In genomic region chr7:57529931-57530330, GRCh38 we compare ENCODE assay signal across 25 cellular contexts.
"Had no signal": no experiment of that assay in that cellular context is flagged by ENCODE, and none has a peak within 500 bp of the region (broad histone marks: within the 10 kb centered on the region; RNA-seq: fewer than 3 reads in every experiment).

No MANE protein-coding gene starts in this region.

- H3K4me3 ChIP-seq: stomach, suprapubic skin, testis, thoracic aorta, thyroid gland, tibial artery, tibial nerve, transverse colon, upper lobe of left lung, upper lobe of right lung, uterus, vagina had no signal

- H3K9me3 ChIP-seq: suprapubic skin, testis, thoracic aorta, thyroid gland, tibial nerve, transverse colon, uterus, vagina had no signal

- DNase-seq: stimulated activated CD4-positive, alpha-beta T cell treated with anti-CD3 and anti-CD28 coated beads, Interleukin-2, amount 100 ng/mL, for 48 hours; stimulated activated CD4-positive, alpha-beta T cell treated with anti-CD3 and anti-CD28 coated beads, Interleukin-4, amount 100 ng/mL, for 1 hour; stimulated activated CD4-positive, alpha-beta T cell treated with anti-CD3 and anti-CD28 coated beads, Interleukin-4, amount 100 ng/mL, for 24 hours; stimulated activated CD4-positive, alpha-beta T cell treated with anti-CD3 and anti-CD28 coated beads, Interleukin-4, amount 100 ng/mL, for 4 hours; stimulated activated CD8-positive, alpha-beta memory T cell treated with anti-CD3 and anti-CD28 coated beads, Interleukin-4, amount 100 ng/mL, for 48 hours; stimulated activated naive B cell treated with anti-CD40 and anti-IgM and Interleukin-4, amounts not matched to agents 10 μg/mL and 1 μg/mL and 100 μg/mL, for 72 hours; stimulated activated naive CD4-positive, alpha-beta T cell; stimulated activated naive CD4-positive, alpha-beta T cell treated with Interleukin-2 at 50 U/mL for 16 hours; stimulated activated naive CD8-positive, alpha-beta T cell treated with anti-CD3 and anti-CD28 coated beads, Interleukin-15, amount 100 ng/mL, for 72 hours; stimulated activated naive CD8-positive, alpha-beta T cell treated with anti-CD3 and anti-CD28 coated beads, Interleukin-15, Interleukin-2, amounts not matched to agents 100 U/mL and 50 U/mL, for 24 hours; stomach; substantia nigra; testis; thyroid gland; tibial artery; transverse colon; upper lobe of left lung; upper lobe of right lung; uterus had no signal

- H3K36me3 ChIP-seq: stomach, suprapubic skin, thoracic aorta, thyroid gland, tibial artery, tibial nerve, transverse colon, upper lobe of left lung, upper lobe of right lung, uterus, vagina had no signal

- H3K27me3 ChIP-seq: stomach, suprapubic skin, testis, thyroid gland, tibial artery, tibial nerve, transverse colon, upper lobe of left lung, upper lobe of right lung, uterus, vagina had no signal

- H3K27ac ChIP-seq: stomach, suprapubic skin, testis, thoracic aorta, thyroid gland, tibial artery, tibial nerve, transverse colon, upper lobe of left lung, upper lobe of right lung, uterus, vagina had no signal

- H3K4me1 ChIP-seq: stomach, suprapubic skin, testis, thyroid gland, tibial artery, tibial nerve, transverse colon, upper lobe of left lung, upper lobe of right lung, uterus, vagina had no signal

- ATAC-seq: stimulated activated effector memory CD8-positive, alpha-beta T cell treated with anti-CD3 and anti-CD28 coated beads, Interleukin-12 subunit alpha, Interleukin-12 subunit beta, amount 100 ng/mL, for 72 hours; stimulated activated memory B cell treated with anti-CD40 and anti-IgM and Interleukin-4, amounts not matched to agents 10 μg/mL and 1 μg/mL and 100 μg/mL, for 72 hours; stimulated activated naive B cell treated with anti-CD40 and anti-IgM and Interleukin-4, amounts not matched to agents 10 μg/mL and 1 μg/mL and 100 μg/mL, for 72 hours; stimulated activated naive CD8-positive, alpha-beta T cell treated with anti-CD3 and anti-CD28 coated beads, Interleukin-15, amount 100 ng/mL, for 72 hours; stimulated activated naive CD8-positive, alpha-beta T cell treated with anti-CD3 and anti-CD28 coated beads, Interleukin-15, Interleukin-2, amounts not matched to agents 100 U/mL and 50 U/mL, for 24 hours; upper lobe of right lung had no signal
